ENCODE assay signal across 19 cellular contexts in the genomic region with DNA sequence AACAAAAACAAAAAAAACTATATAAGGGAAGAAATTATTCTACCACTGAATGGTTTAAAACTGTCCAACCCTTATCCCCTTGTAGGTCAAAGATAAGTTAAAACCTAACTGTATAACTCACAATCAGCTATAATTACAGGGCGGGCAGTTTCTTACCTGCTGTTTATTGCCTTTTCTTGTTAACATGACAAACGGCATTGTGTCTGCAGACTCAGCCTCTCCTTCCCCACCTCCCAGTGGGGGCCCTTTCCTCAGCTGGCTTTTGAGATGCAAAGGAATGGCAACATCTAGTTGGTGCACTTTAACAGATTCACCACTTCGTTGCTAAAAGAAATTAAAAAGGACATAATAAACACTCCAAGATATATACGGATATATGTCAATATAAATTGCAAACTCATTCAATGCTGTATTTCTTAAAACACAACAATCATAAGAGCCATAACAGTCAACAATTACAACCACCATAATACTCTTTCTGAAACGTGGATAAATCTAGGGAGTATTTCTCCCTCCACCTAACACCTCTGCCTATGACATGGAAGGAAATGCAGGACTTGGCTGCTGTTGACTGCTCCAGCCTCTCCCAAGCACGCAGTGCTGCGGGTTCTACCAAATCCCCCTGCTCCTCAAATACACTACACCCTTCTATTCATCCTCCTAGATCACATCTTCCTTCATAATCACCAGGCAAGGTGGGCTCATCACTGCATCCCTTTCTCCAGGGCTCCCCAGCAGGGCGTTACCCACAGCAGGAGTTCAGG.
"Had no signal": no experiment of that assay in that cellular context is flagged by ENCODE, and none has a peak within 500 bp of the region (broad histone marks: within the 10 kb centered on the region; RNA-seq: fewer than 3 reads in every experiment).

No MANE protein-coding gene starts in this region.

- H3K4me1 ChIP-seq: body of pancreas, left ventricle myocardium inferior, pancreas, thyroid gland, uterus had no signal

- H3K4me3 ChIP-seq: body of pancreas, hepatocyte, left ventricle myocardium inferior, pancreas, thyroid gland, uterus had no signal

- H3K36me3 ChIP-seq: uterus had no signal

- H2AFZ ChIP-seq: hepatocyte had no signal

- ATAC-seq: activated naive CD4-positive, alpha-beta T cell treated with anti-CD3 and anti-CD28 coated beads, Interleukin-2, amount 50 U/mL, for 72 hours; body of pancreas; pancreas had no signal

- H3K9me3 ChIP-seq: body of pancreas, left ventricle myocardium inferior, pancreas, thyroid gland, uterus had no signal

- DNase-seq: activated CD4-positive, alpha-beta T cell treated with anti-CD3 and anti-CD28 coated beads, Interleukin-2, amount 50 U/mL, for 4 hours; activated CD4-positive, CD25-positive, alpha-beta regulatory T cell; activated effector memory CD4-positive, alpha-beta T cell treated with Interleukin-2 at 50 U/mL for 16 hours; activated T-cell treated with anti-CD3 and anti-CD28 coated beads, Interleukin-2, amount 50 U/mL, for 1 hour; amniotic stem cell; body of pancreas; islet precursor cell; left ventricle myocardium inferior; mesenchymal stem cell; pancreas; stimulated activated CD4-positive, alpha-beta T cell treated with anti-CD3 and anti-CD28 coated beads, Interleukin-15, amount 100 ng/mL, for 24 hours; stimulated activated CD4-positive, alpha-beta T cell treated with anti-CD3 and anti-CD28 coated beads, Interleukin-4, amount 100 ng/mL, for 4 hours; T-helper 2 cell; thyroid gland; uterus had no signal

- H3K27ac ChIP-seq: body of pancreas, hepatocyte, left ventricle myocardium inferior, pancreas, thyroid gland, uterus had no signal

- H3K4me3 Mint-ChIP-seq: central memory CD8-positive, alpha-beta T cell; neural crest cell had no signal

- H3K4me1 Mint-ChIP-seq: central memory CD8-positive, alpha-beta T cell had no signal

- H3K27me3 Mint-ChIP-seq: central memory CD8-positive, alpha-beta T cell had no signal

- H3K4me2 ChIP-seq: hepatocyte had no signal

- H3K27me3 ChIP-seq: body of pancreas, hepatocyte, pancreas, thyroid gland, uterus had no signal

- H3K9me3 Mint-ChIP-seq: activated naive CD4-positive, alpha-beta T cell treated with anti-CD3 and anti-CD28 coated beads, Interleukin-2, amount 50 U/mL, for 72 hours; central memory CD8-positive, alpha-beta T cell; neural crest cell had no signal

- H3K79me2 ChIP-seq: hepatocyte had no signal
